10 cellular contexts compared by ENCODE assay signal in genomic region chr4:139740121-139740520, GRCh38.
A peak's percentile ranks its signal among the peaks of the same experiment; 100 is the strongest.
DNase-seq lines count a peak whose midpoint lies in the region; ATAC-seq and TF ChIP-seq lines count a peak whose summit lies in the region.
"Had no signal": no experiment of that assay in that cellular context is flagged by ENCODE, and none has a peak within 500 bp of the region (broad histone marks: within the 10 kb centered on the region; RNA-seq: fewer than 3 reads in every experiment).

No MANE protein-coding gene starts in this region.

- no peak overlapping the region for H3K4me3 Mint-ChIP-seq in activated T-cell treated with anti-CD3 and anti-CD28 coated beads, Interleukin-2, amount 50 U/mL, for 72 hours

- peaks cover 13% of the 10 kb centered on the region for H3K4me1 Mint-ChIP-seq in activated T-cell treated with anti-CD3 and anti-CD28 coated beads, Interleukin-2, amount 50 U/mL, for 72 hours (ENCODE audit: low read depth)

- DNase-seq in BE2C (peak; percentile 47), left ventricle myocardium superior (peak; percentile 51), prostate gland (ENCODE audit: low spot score) (peak; percentile 29), DMS153 treated with DMSO at 0.1 percent for 48 hours (lab: John Stamatoyannopoulos, UW; ENCODE audit: unreplicated experiment) (no peak), NCI-H2029 treated with DMSO at 0.1 percent for 48 hours (lab: John Stamatoyannopoulos, UW) (no peak)
- DNase-seq in activated T-cell treated with anti-CD3 and anti-CD28 coated beads, Interleukin-2, amount 50 U/mL, for 72 hours, result no peak
- DNase-seq: activated effector memory CD4-positive, alpha-beta T cell treated with Interleukin-2 at 50 U/mL for 16 hours; T1000 had no signal

- ATAC-seq in left ventricle myocardium superior (peak; percentile 72), GM21723 (IDR thresholded peaks at IDR 0.05; ENCODE audit: unreplicated experiment) (no peak)
- ATAC-seq in activated T-cell treated with anti-CD3 and anti-CD28 coated beads, Interleukin-2, amount 50 U/mL, for 72 hours (replicated peaks in 1 of 2), result no peak

- no peak for TF ChIP-seq CTCF in BE2C (IDR thresholded peaks at IDR 0.05; ENCODE audit: low read depth, low read length)
- TF ChIP-seq CTCF in prostate gland (IDR thresholded peaks at IDR 0.05), result no peak

- no peak for TF ChIP-seq POLR2A in prostate gland (IDR thresholded peaks at IDR 0.05)

- intact Hi-C loops in left ventricle myocardium superior (cut with micrococcal nuclease) (loop anchor here (10.0 kb wide), 1 partner anchor 85 kb away; no protein-coding TSS in a partner anchor), prostate gland (cut with DNase I) (loop anchor here (5.0 kb wide), 1 partner anchor 77 kb away; no protein-coding TSS in a partner anchor)

- peak overlapping the region; percentile 84 for H3K27ac ChIP-seq in angular gyrus (ENCODE audit: low read depth, low read length)
- H3K27ac ChIP-seq in prostate gland, result peak overlapping the region; percentile 80 to 87

- H3K9me3 Mint-ChIP-seq in activated T-cell treated with anti-CD3 and anti-CD28 coated beads, Interleukin-2, amount 50 U/mL, for 72 hours, result no peaks in the 10 kb centered on the region

- H3K36me3 Mint-ChIP-seq in activated T-cell treated with anti-CD3 and anti-CD28 coated beads, Interleukin-2, amount 50 U/mL, for 72 hours (ENCODE audit: insufficient read depth in 2 of 2), result no peaks in the 10 kb centered on the region

- H3K4me3 ChIP-seq in BE2C (ENCODE audit: low read depth, low read length) (no peak overlapping the region), prostate gland (no peak overlapping the region)

- H3K27me3 Mint-ChIP-seq in activated T-cell treated with anti-CD3 and anti-CD28 coated beads, Interleukin-2, amount 50 U/mL, for 72 hours (ENCODE audit: low read depth), result peaks cover 26% of the 10 kb centered on the region

- no peaks in the 10 kb centered on the region for H3K36me3 ChIP-seq in BE2C
- H3K36me3 ChIP-seq in prostate gland, result no peaks in the 10 kb centered on the region

- 35% methylated on average over 5 of the region's 5 CpGs for WGBS in prostate gland

- H3K27ac Mint-ChIP-seq in activated T-cell treated with anti-CD3 and anti-CD28 coated beads, Interleukin-2, amount 50 U/mL, for 72 hours, result no peak overlapping the region

- no peaks in the 10 kb centered on the region for H3K9me3 ChIP-seq in BE2C
- no peaks in the 10 kb centered on the region for H3K9me3 ChIP-seq in prostate gland

- peaks cover 23% of the 10 kb centered on the region for H3K4me1 ChIP-seq in BE2C
- H3K4me1 ChIP-seq in prostate gland (replicated peaks), result peaks cover 11% of the 10 kb centered on the region

- H3K27me3 ChIP-seq in BE2C, result no peaks in the 10 kb centered on the region
- H3K27me3 ChIP-seq in prostate gland (replicated peaks; ENCODE audit: insufficient read depth), result no peaks in the 10 kb centered on the region

Comparison
In these comparisons a context has a peak if more than half of its experiments do, and no peak if none do; other contexts are left out.
1. DNase-seq: peak in BE2C (single experiment), left ventricle myocardium superior (single experiment) and prostate gland (single experiment); none in DMS153 treated with DMSO at 0.1 percent for 48 hours (single experiment), NCI-H2029 treated with DMSO at 0.1 percent for 48 hours (single experiment) and activated T-cell treated with anti-CD3 and anti-CD28 coated beads, Interleukin-2, amount 50 U/mL, for 72 hours (0 of 2).